Comparison of ENCODE assay signal across 26 cellular contexts in the genomic region with DNA sequence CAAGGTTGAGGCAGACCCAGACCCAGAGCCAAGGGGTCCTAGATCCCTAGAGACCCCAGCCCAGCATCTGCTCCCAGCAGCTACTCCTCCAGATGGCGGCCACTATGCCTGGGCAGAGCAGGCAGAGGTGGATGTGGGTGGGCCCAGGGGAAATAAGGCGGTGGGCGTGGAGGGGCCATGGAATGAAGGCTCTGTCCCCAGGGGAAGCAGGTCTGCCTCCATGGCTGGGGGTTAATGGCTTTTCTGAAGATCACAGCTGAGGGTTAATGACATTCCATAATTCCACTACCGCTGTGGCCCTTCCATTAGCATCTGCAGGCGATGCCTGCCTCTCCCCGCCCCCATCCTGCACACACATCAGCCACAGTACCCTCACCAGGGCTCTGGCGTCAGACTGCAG. TPM values are rescaled to one million over a fixed set of nuclear protein-coding genes. Genes with fewer than 3 reads are reported as not detected.
A peak's percentile ranks its signal among the peaks of the same experiment; 100 is the strongest.
DNase-seq lines count a peak whose midpoint lies in the region; ATAC-seq, FAIRE-seq and TF ChIP-seq lines count a peak whose summit lies in the region.
"Had no signal": no experiment of that assay in that cellular context is flagged by ENCODE, and none has a peak within 500 bp of the region (broad histone marks: within the 10 kb centered on the region; RNA-seq: fewer than 3 reads in every experiment).

No MANE protein-coding gene starts in this region.

- H3K9me3 ChIP-seq in SK-N-SH = no peaks in the 10 kb centered on the region
- H3K9me3 ChIP-seq in HEK293 (ENCODE audit: control insufficient read depth, insufficient read depth, low read depth, low read length) = no peaks in the 10 kb centered on the region
- no peaks in the 10 kb centered on the region for H3K9me3 ChIP-seq in H1 (ENCODE audit: insufficient read depth in 2 of 2, low read depth in 1 of 2, low read length in 1 of 2)
- H3K9me3 ChIP-seq in neuronal stem cell (replicated peaks in 1 of 2; ENCODE audit: control insufficient read depth in 2 of 2, insufficient read depth in 1 of 2, low read depth in 1 of 2, low read length in 2 of 2) = no peaks in the 10 kb centered on the region
- no peaks in the 10 kb centered on the region for H3K9me3 ChIP-seq in gastroesophageal sphincter
- H3K9me3 ChIP-seq: A549, BLaER1 had no signal

- no peak overlapping the region for H2BK20ac ChIP-seq in H1 (ENCODE audit: low read length)

- H4K91ac ChIP-seq in H1 (replicated peaks; ENCODE audit: insufficient read length, low read length) (no peak overlapping the region), neuronal stem cell (ENCODE audit: low read depth, low read length, poor library complexity) (no peak overlapping the region)

- TF ChIP-seq RAD21 in SK-N-SH (IDR thresholded peaks at IDR 0.05; ENCODE audit: low read length) (no peak), H1 (IDR thresholded peaks at IDR 0.05 in 1 of 2, conservative IDR thresholded peaks at IDR 0.05 in 1 of 2; ENCODE audit: low read depth in 2 of 2, low read length in 2 of 2) (no peak)

- H3K36me3 Mint-ChIP-seq in immature natural killer cell = no peaks in the 10 kb centered on the region
- H3K36me3 Mint-ChIP-seq: CD8-positive, alpha-beta memory T cell had no signal

- no peaks in the 10 kb centered on the region for H3K4me1 Mint-ChIP-seq in immature natural killer cell
- H3K4me1 Mint-ChIP-seq: CD8-positive, alpha-beta memory T cell had no signal

- TF ChIP-seq CTCF in SK-N-SH (IDR thresholded peaks at IDR 0.05) = no peak
- TF ChIP-seq CTCF in HEK293 (tag by site-specific recombination; IDR thresholded peaks at IDR 0.05) = no peak
- TF ChIP-seq CTCF in H1 (IDR thresholded peaks at IDR 0.05; ENCODE audit: control extremely low read depth in 1 of 3, insufficient read depth in 1 of 3, low read depth in 1 of 3, low read length in 3 of 3) = no peak
- no peak for TF ChIP-seq CTCF in gastroesophageal sphincter (IDR thresholded peaks at IDR 0.05)

- H2AK5ac ChIP-seq in H1 (ENCODE audit: low read depth, low read length) (no peak overlapping the region), neuronal stem cell (ENCODE audit: low read depth, low read length) (peak overlapping the region; percentile 54)

- no peak overlapping the region for H3K27ac Mint-ChIP-seq in immature natural killer cell
- H3K27ac Mint-ChIP-seq: CD4-positive, alpha-beta T cell; CD8-positive, alpha-beta memory T cell; H9; HFFc6 had no signal

- H3K23me2 ChIP-seq in H1 (ENCODE audit: low read depth, low read length) = no peaks in the 10 kb centered on the region

- 89% methylated on average over 3 of the region's 7 CpGs for WGBS in SK-N-SH (ENCODE audit: low lambda C conversion rate)
- 91% methylated on average over 7 of the region's 7 CpGs; no CpG with 5 or more reads in 1 of the 2 experiments for WGBS in H1 (ENCODE audit: extremely low coverage in 1 of 2, insufficient coverage in 1 of 2, insufficient read length in 1 of 2, insufficient replicate concordance in 2 of 2, low coverage in 1 of 2, low lambda C conversion rate in 2 of 2, missing lambda C conversion rate in 1 of 2), 2 experiments
- no CpG with 5 or more reads among the region's 7 CpGs for WGBS in neuronal stem cell (ENCODE audit: extremely low coverage in 2 of 2, insufficient read length in 2 of 2, insufficient replicate concordance in 1 of 2), 2 donors
- WGBS in gastroesophageal sphincter (ENCODE audit: low coverage in 1 of 2), 2 donors = 57% methylated on average over 5 of the region's 7 CpGs; no CpG with 5 or more reads in 1 of the 2 donors

- H3K79me2 ChIP-seq in SK-N-SH (ENCODE audit: insufficient read depth) (no peaks in the 10 kb centered on the region), H1 (ENCODE audit: control insufficient read depth in 1 of 2, insufficient read depth in 2 of 2, low read length in 2 of 2) (no peaks in the 10 kb centered on the region)

- no peak overlapping the region for H3K4me3 Mint-ChIP-seq in immature natural killer cell
- H3K4me3 Mint-ChIP-seq: CD4-positive, alpha-beta T cell; CD8-positive, alpha-beta memory T cell; H9; HFFc6 had no signal

- CTCF ChIA-PET in SK-N-SH (lab: Yijun Ruan, JAX) = interaction anchor here (1.5 to 1.9 kb wide), 2 partner anchors 31 to 45 kb away, joined by 4 to 7 read pairs; no protein-coding TSS in a partner anchor
- CTCF ChIA-PET in HEK293 (lab: Yijun Ruan, JAX) = no interaction called here
- CTCF ChIA-PET in H1 (lab: Charles Lee; ENCODE audit: partially characterized antibody) = interaction anchor here (2.0 kb wide), 1 partner anchor 35 kb away, joined by 8 read pairs; no protein-coding TSS in a partner anchor

- TF ChIP-seq EP300 in SK-N-SH (IDR thresholded peaks at IDR 0.05; ENCODE audit: borderline replicate concordance in 1 of 2, low read depth in 1 of 2, low read length in 1 of 2) (no peak), H1 (IDR thresholded peaks at IDR 0.05; ENCODE audit: borderline replicate concordance in 1 of 2, low read depth in 2 of 2, low read length in 2 of 2) (no peak), gastroesophageal sphincter (IDR thresholded peaks at IDR 0.05) (no peak)

- no peaks in the 10 kb centered on the region for H3K9me3 Mint-ChIP-seq in immature natural killer cell
- H3K9me3 Mint-ChIP-seq: CD4-positive, alpha-beta T cell; CD8-positive, alpha-beta memory T cell; H9; HFFc6 had no signal

- no peak for FAIRE-seq in H1 (lab: Jason Lieb, UNC)
- FAIRE-seq: A549, D721Med, GM12878, GM19239 had no signal

- H2BK120ac ChIP-seq in H1 (replicated peaks; ENCODE audit: low read depth, low read length) (no peak overlapping the region), neuronal stem cell (ENCODE audit: low read depth, low read length) (no peak overlapping the region)

- H4K20me1 ChIP-seq in SK-N-SH (ENCODE audit: insufficient read depth) (no peaks in the 10 kb centered on the region), H1 (replicated peaks in 1 of 2; ENCODE audit: control insufficient read depth in 1 of 2, insufficient read depth in 2 of 2, low read length in 2 of 2) (no peaks in the 10 kb centered on the region)
- H4K20me1 ChIP-seq: BLaER1 had no signal

- no peak for ATAC-seq in SK-N-SH treated with all-trans-retinoic acid at 6 μM for 48 hours
- ATAC-seq in gastroesophageal sphincter = no peak
- ATAC-seq: A549, GM12878, HCT116 had no signal

- H3K4me3 ChIP-seq in SK-N-SH (ENCODE audit: low read depth in 2 of 2, low read length in 1 of 2) (no peak overlapping the region), HEK293 (ENCODE audit: low read depth, low read length) (no peak overlapping the region), H1 (ENCODE audit: extremely low read depth in 1 of 4, insufficient read depth in 2 of 4, low read depth in 3 of 4, low read length in 4 of 4) (no peak overlapping the region), neuronal stem cell (ENCODE audit: low read length in 2 of 2) (no peak overlapping the region), gastroesophageal sphincter (no peak overlapping the region)
- H3K4me3 ChIP-seq: A549, BLaER1, GM12878, GM23248 had no signal

- H3K4ac ChIP-seq in H1 (replicated peaks; ENCODE audit: insufficient read length, low read depth, low read length) = peak overlapping the region; percentile 7
- no peak overlapping the region for H3K4ac ChIP-seq in neuronal stem cell (ENCODE audit: low read length)

- H3K79me1 ChIP-seq in H1 (ENCODE audit: low read depth, low read length) = no peaks in the 10 kb centered on the region
- H3K79me1 ChIP-seq in neuronal stem cell (ENCODE audit: low read depth, low read length) = no peaks in the 10 kb centered on the region

- no peak overlapping the region for H3K23ac ChIP-seq in H1 (ENCODE audit: insufficient read length)
- no peak overlapping the region for H3K23ac ChIP-seq in neuronal stem cell (ENCODE audit: low read depth, low read length, poor library complexity)

- H3K27me3 ChIP-seq in SK-N-SH (ENCODE audit: insufficient read depth) = no peaks in the 10 kb centered on the region; the same call in 1 of the 2 replicates
- no peaks in the 10 kb centered on the region; a peak in 1 of 7 replicates for H3K27me3 ChIP-seq in H1 (replicated peaks in 1 of 4; ENCODE audit: control insufficient read depth in 3 of 4, extremely low read depth in 1 of 4, insufficient read depth in 3 of 4, low read length in 3 of 4)
- H3K27me3 ChIP-seq in neuronal stem cell (ENCODE audit: control insufficient read depth in 3 of 3, insufficient read depth in 3 of 3, low read depth in 1 of 3, low read length in 3 of 3) = peaks cover 0 to 15% (median 0%) of the 10 kb centered on the region in 3 experiments
- peaks cover 63% of the 10 kb centered on the region for H3K27me3 ChIP-seq in gastroesophageal sphincter
- H3K27me3 ChIP-seq: BLaER1 had no signal

- no peak overlapping the region for H4K5ac ChIP-seq in H1 (ENCODE audit: insufficient read length, low read depth, low read length)

- H3K18ac ChIP-seq in H1 (ENCODE audit: extremely low read depth, low read length) (no peak overlapping the region), neuronal stem cell (ENCODE audit: low read length) (no peak overlapping the region)

- H3K9ac ChIP-seq in SK-N-SH = no peak overlapping the region
- H3K9ac ChIP-seq in H1 (replicated peaks in 1 of 4; ENCODE audit: extremely low read depth in 1 of 4, low read depth in 3 of 4, low read length in 3 of 4) = no peak overlapping the region
- H3K9ac ChIP-seq in neuronal stem cell (ENCODE audit: low read depth, low read length, poor library complexity) = no peak overlapping the region
- H3K9ac ChIP-seq: BLaER1, GM23248 had no signal

- H3F3A ChIP-seq in SK-N-SH (replicated peaks; ENCODE audit: insufficient read depth) = no peaks in the 10 kb centered on the region

- H3K4me2 ChIP-seq in SK-N-SH (no peak overlapping the region), H1 (ENCODE audit: insufficient read depth in 1 of 2, low read depth in 2 of 2, low read length in 2 of 2) (no peak overlapping the region), neuronal stem cell (ENCODE audit: insufficient read depth, low read length, poor library complexity, severe bottlenecking) (no peak overlapping the region)
- H3K4me2 ChIP-seq: A549, BLaER1 had no signal

- no peak for DNase-seq in SK-N-SH
- DNase-seq in H1 (ENCODE audit: low read depth in 1 of 2, low spot score in 2 of 2) = no peak
- DNase-seq in neuronal stem cell (ENCODE audit: low spot score) = no peak
- no peak for DNase-seq in immature natural killer cell
- no peak for DNase-seq in AG08395 (ENCODE audit: low spot score)
- DNase-seq: 8988T; ACHN; CD4-positive, alpha-beta T cell; CD8-positive, alpha-beta memory T cell; DMS 273 treated with DMSO at 0.1 percent for 48 hours; DMS79; EL; GDM1; GM23248; H9; HFFc6 had no signal

- H2BK12ac ChIP-seq in H1 (ENCODE audit: low read depth, low read length) = no peak overlapping the region
- H2BK12ac ChIP-seq in neuronal stem cell (ENCODE audit: low read length) = no peak overlapping the region

- H3K4me1 ChIP-seq in SK-N-SH (ENCODE audit: control insufficient read depth in 1 of 2, insufficient read depth in 2 of 2, low read depth in 1 of 2, low read length in 1 of 2) (peaks cover 0 to 48% of the 10 kb centered on the region in 2 experiments; a peak in 1 of 4 replicates), HEK293 (ENCODE audit: control insufficient read depth, insufficient read depth, low read length) (no peaks in the 10 kb centered on the region), H1 (replicated peaks in 1 of 4; ENCODE audit: control insufficient read depth in 3 of 4, insufficient read depth in 4 of 4, low read length in 3 of 4) (no peaks in the 10 kb centered on the region), neuronal stem cell (ENCODE audit: control insufficient read depth in 2 of 2, insufficient read depth in 1 of 2, low read depth in 1 of 2, low read length in 2 of 2) (peaks cover 0 to 7% of the 10 kb centered on the region in 2 donors), gastroesophageal sphincter (no peaks in the 10 kb centered on the region)
- H3K4me1 ChIP-seq: A549 had no signal

- POLR2A ChIA-PET in SK-N-SH (lab: Yijun Ruan, JAX) = interaction anchor here (0.5 kb wide), 1 partner anchor 656 kb away, joined by 5 read pairs; no protein-coding TSS in a partner anchor
- POLR2A ChIA-PET in HEK293 (lab: Yijun Ruan, JAX) = no interaction called here
- POLR2A ChIA-PET in H1 (lab: Charles Lee; ENCODE audit: partially characterized antibody) = interaction anchor here (0.6 kb wide), 1 partner anchor 54 kb away, joined by 3 read pairs; no protein-coding TSS in a partner anchor

- H3K56ac ChIP-seq in H1 (replicated peaks; ENCODE audit: insufficient read length, low read depth, low read length) = no peak overlapping the region

- H2BK5ac ChIP-seq in H1 (ENCODE audit: low read depth, low read length) = no peak overlapping the region
- no peak overlapping the region for H2BK5ac ChIP-seq in neuronal stem cell (ENCODE audit: low read length)

- H2BK15ac ChIP-seq in H1 (ENCODE audit: low read length) (no peak overlapping the region), neuronal stem cell (ENCODE audit: low read length) (no peak overlapping the region)

- no peak overlapping the region for H3K27ac ChIP-seq in SK-N-SH (ENCODE audit: low read depth in 2 of 2, low read length in 1 of 2)
- H3K27ac ChIP-seq in HEK293 (ENCODE audit: extremely low read depth, low read depth, low read length) = no peak overlapping the region
- no peak overlapping the region for H3K27ac ChIP-seq in H1 (ENCODE audit: low read depth, low read length)
- H3K27ac ChIP-seq in neuronal stem cell (replicated peaks; ENCODE audit: low read length) = no peak overlapping the region
- no peak overlapping the region for H3K27ac ChIP-seq in gastroesophageal sphincter
- H3K27ac ChIP-seq: A549, BLaER1, C4-2B, GM23248 had no signal

- H2AFZ ChIP-seq in SK-N-SH (ENCODE audit: low read depth) = no peak overlapping the region
- no peak overlapping the region for H2AFZ ChIP-seq in H1 (ENCODE audit: low read length)
- H2AFZ ChIP-seq in neuronal stem cell (ENCODE audit: low read length) = no peak overlapping the region
- H2AFZ ChIP-seq: GM23248 had no signal

- TF ChIP-seq POLR2A in H1 (IDR thresholded peaks at IDR 0.05; ENCODE audit: control extremely low read depth in 1 of 2, low read depth in 2 of 2, low read length in 2 of 2) = no peak
- no peak for TF ChIP-seq POLR2A in gastroesophageal sphincter (IDR thresholded peaks at IDR 0.05)

- no peak overlapping the region for H3K14ac ChIP-seq in H1 (ENCODE audit: insufficient read length)
- no peak overlapping the region for H3K14ac ChIP-seq in neuronal stem cell (ENCODE audit: low read length)

- H3K9me2 ChIP-seq in SK-N-SH = no peaks in the 10 kb centered on the region

- H4K8ac ChIP-seq in H1 (ENCODE audit: extremely low read depth, insufficient read depth, low read length) = peak overlapping the region; percentile 81; the same call in 1 of the 2 replicates
- no peak overlapping the region for H4K8ac ChIP-seq in neuronal stem cell (ENCODE audit: low read depth, low read length)

- H3K27me3 Mint-ChIP-seq in immature natural killer cell (ENCODE audit: low read depth in 3 of 3) = peaks cover 1 to 5% (median 2%) of the 10 kb centered on the region in 3 donors

- no peaks in the 10 kb centered on the region for H3K36me3 ChIP-seq in SK-N-SH (replicated peaks in 1 of 2; ENCODE audit: control insufficient read depth in 1 of 2, insufficient read depth in 2 of 2, low read length in 1 of 2)
- no peaks in the 10 kb centered on the region for H3K36me3 ChIP-seq in HEK293 (ENCODE audit: control insufficient read depth in 2 of 2, insufficient read depth in 1 of 2, low read length in 2 of 2)
- no peaks in the 10 kb centered on the region for H3K36me3 ChIP-seq in H1 (ENCODE audit: control insufficient read depth in 2 of 4, insufficient read depth in 4 of 4, low read length in 3 of 4)
- no peaks in the 10 kb centered on the region for H3K36me3 ChIP-seq in neuronal stem cell (replicated peaks in 1 of 2; ENCODE audit: control insufficient read depth in 2 of 2, insufficient read depth in 2 of 2, low read length in 2 of 2)
- no peaks in the 10 kb centered on the region for H3K36me3 ChIP-seq in gastroesophageal sphincter
- H3K36me3 ChIP-seq: BLaER1 had no signal

RNA-seq across cellular contexts. Expression of gene CCDC33, which starts 41.1 kb away (rescaled TPM):
- polyA plus RNA-seq in SK-N-SH (2012; rRNA removed) (3.3 and 4.0 TPM in 2 replicates), H1 (2011; rRNA removed) (2.7 and 3.3 TPM in 2 replicates), immature natural killer cell (not detected)
- polyA plus RNA-seq in SK-N-SH (2012; cell fraction: cytosol; rRNA removed) = 1.8 and 2.9 TPM in 2 replicates
- 3.9 and 4.0 TPM in 2 replicates for polyA plus RNA-seq in SK-N-SH (2012; cell fraction: nucleus; rRNA removed)
- 1.0 and 2.0 TPM in 2 replicates for total RNA-seq in H1 (2021; fragmentation: NEBNext Ultra II Directional; extraction: Animal tissue kit (Norgen Biotek cat#: 25700))
- 4.3 TPM for polyA plus RNA-seq in H1 (2011; cell fraction: cytosol; rRNA removed)
- polyA plus RNA-seq in H1 (2011; cell fraction: nucleus; rRNA removed) = 3.7 TPM
- polyA plus RNA-seq in H1 (2012, experiment 1 of 2) = 2.1 to 3.9 TPM (median 3.0 TPM) in 4 replicates
- 1.3 TPM for polyA plus RNA-seq in H1 (2012, experiment 2 of 2)
- polyA plus RNA-seq in H1 (2013, experiment 1 of 2) = 2.0 TPM
- 1.5 TPM for polyA plus RNA-seq in H1 (2013, experiment 2 of 2)
- 0.61 and 2.4 TPM in 2 replicates for polyA minus RNA-seq in H1 (2011; rRNA and poly(A)+ RNA removed)
- polyA minus RNA-seq in H1 (2011; cell fraction: cytosol; rRNA and poly(A)+ RNA removed) = 3.3 TPM
- 11.1 TPM for polyA minus RNA-seq in H1 (2011; cell fraction: nucleus; rRNA and poly(A)+ RNA removed)
- 1.3 TPM for polyA plus RNA-seq in neuronal stem cell (2013, experiment 1 of 2)
- polyA plus RNA-seq in neuronal stem cell (2013, experiment 2 of 2) = 1.1 TPM
- total RNA-seq in gastroesophageal sphincter = not detected
- total RNA-seq: CD4-positive, alpha-beta T cell; CD8-positive, alpha-beta memory T cell; GM23248 had no signal
- polyA plus RNA-seq: CD8-positive, alpha-beta memory T cell; GM23248 had no signal
